Comparison of ENCODE assay signal across 19 cellular contexts in genomic region chr7:42137941-42138340, GRCh38.
"Had no signal": no experiment of that assay in that cellular context is flagged by ENCODE, and none has a peak within 500 bp of the region (broad histone marks: within the 10 kb centered on the region; RNA-seq: fewer than 3 reads in every experiment).

No MANE protein-coding gene starts in this region.

- H3K4me3 ChIP-seq: lung, upper lobe of right lung had no signal

- H3K27ac ChIP-seq: upper lobe of right lung had no signal

- H3K4me1 Mint-ChIP-seq: activated B cell treated with CpG ODN at 0.5 μM for 24 hours; activated CD4-positive, alpha-beta T cell treated with anti-CD3 and anti-CD28 coated beads for 36 hours; activated naive CD8-positive, alpha-beta T cell treated with anti-CD3 and anti-CD28 coated beads, Interleukin-2, amount 10 ng/mL, durations not matched to agents 7 days and 5 days; naive thymus-derived CD4-positive, alpha-beta T cell had no signal

- H3K9me3 ChIP-seq: upper lobe of right lung had no signal

- H3K36me3 ChIP-seq: upper lobe of right lung had no signal

- H3K27me3 ChIP-seq: upper lobe of right lung had no signal

- H3K4me3 Mint-ChIP-seq: activated B cell treated with CpG ODN at 0.5 μM for 24 hours; activated CD4-positive, alpha-beta T cell treated with anti-CD3 and anti-CD28 coated beads for 36 hours; activated naive CD8-positive, alpha-beta T cell treated with anti-CD3 and anti-CD28 coated beads, Interleukin-2, amount 10 ng/mL, durations not matched to agents 7 days and 5 days; dendritic cell treated with granulocyte-macrophage colony-stimulating factor and Interleukin-4, amounts not matched to agents 40 ng/mL and 50 ng/mL, for 4 days; naive thymus-derived CD4-positive, alpha-beta T cell; T-helper 1 cell treated with Interleukin-12 subunit alpha and Interleukin-12 subunit beta and Interleukin-4 antibody, amounts not matched to agents 30 μg/mL and 1 μg/mL, for 36 hours had no signal

- H3K9me3 Mint-ChIP-seq: activated B cell treated with CpG ODN at 0.5 μM for 24 hours; activated naive CD8-positive, alpha-beta T cell treated with anti-CD3 and anti-CD28 coated beads, Interleukin-2, amount 10 ng/mL, durations not matched to agents 7 days and 5 days; dendritic cell treated with granulocyte-macrophage colony-stimulating factor and Interleukin-4, amounts not matched to agents 40 ng/mL and 50 ng/mL, for 4 days; T-helper 1 cell treated with Interleukin-12 subunit alpha and Interleukin-12 subunit beta and Interleukin-4 antibody, amounts not matched to agents 30 μg/mL and 1 μg/mL, for 36 hours had no signal

- H3K4me1 ChIP-seq: upper lobe of right lung had no signal

- DNase-seq: activated B cell treated with CpG ODN at 0.5 μM for 24 hours; activated CD4-positive, alpha-beta T cell treated with anti-CD3 and anti-CD28 coated beads for 36 hours; activated CD4-positive, alpha-beta T cell treated with anti-CD3 and anti-CD28 coated beads, Interleukin-2, amount 50 U/mL, for 4 hours; activated CD8-positive, alpha-beta memory T cell treated with anti-CD3 and anti-CD28 coated beads, Interleukin-2, amount 50 U/mL, for 48 hours; activated naive CD4-positive, alpha-beta T cell treated with Interleukin-2 at 50 U/mL for 16 hours; activated naive CD8-positive, alpha-beta T cell treated with anti-CD3 and anti-CD28 coated beads, Interleukin-2, amount 10 ng/mL, durations not matched to agents 7 days and 5 days; activated T-cell treated with anti-CD3 and anti-CD28 coated beads, Interleukin-2, amount 50 U/mL, for 48 hours; amniotic stem cell; effector CD4-positive, alpha-beta T cell; glutamatergic neuron; left colon; naive thymus-derived CD4-positive, alpha-beta T cell; stimulated activated CD4-positive, alpha-beta T cell treated with anti-CD3 and anti-CD28 coated beads, Interleukin-4, amount 100 ng/mL, for 4 hours; stimulated activated naive CD8-positive, alpha-beta T cell treated with anti-CD3 and anti-CD28 coated beads, Interleukin-15, Interleukin-2, amounts not matched to agents 100 U/mL and 50 U/mL, for 24 hours; T1000; upper lobe of right lung had no signal

- H3K36me3 Mint-ChIP-seq: activated naive CD8-positive, alpha-beta T cell treated with anti-CD3 and anti-CD28 coated beads, Interleukin-2, amount 10 ng/mL, durations not matched to agents 7 days and 5 days; naive thymus-derived CD4-positive, alpha-beta T cell had no signal

- ATAC-seq: activated CD4-positive, alpha-beta T cell treated with anti-CD3 and anti-CD28 coated beads for 36 hours; left colon; naive thymus-derived CD4-positive, alpha-beta T cell; stimulated activated naive CD8-positive, alpha-beta T cell treated with anti-CD3 and anti-CD28 coated beads, Interleukin-15, Interleukin-2, amounts not matched to agents 100 U/mL and 50 U/mL, for 24 hours had no signal

- H3K27ac Mint-ChIP-seq: activated B cell treated with CpG ODN at 0.5 μM for 24 hours; activated CD4-positive, alpha-beta T cell treated with anti-CD3 and anti-CD28 coated beads for 36 hours; activated naive CD8-positive, alpha-beta T cell treated with anti-CD3 and anti-CD28 coated beads, Interleukin-2, amount 10 ng/mL, durations not matched to agents 7 days and 5 days; dendritic cell treated with granulocyte-macrophage colony-stimulating factor and Interleukin-4, amounts not matched to agents 40 ng/mL and 50 ng/mL, for 4 days; naive thymus-derived CD4-positive, alpha-beta T cell; T-helper 1 cell treated with Interleukin-12 subunit alpha and Interleukin-12 subunit beta and Interleukin-4 antibody, amounts not matched to agents 30 μg/mL and 1 μg/mL, for 36 hours had no signal

- H3K27me3 Mint-ChIP-seq: dendritic cell treated with granulocyte-macrophage colony-stimulating factor and Interleukin-4, amounts not matched to agents 40 ng/mL and 50 ng/mL, for 4 days had no signal
